ENCODE assay signal across 10 cellular contexts in the genomic region with DNA sequence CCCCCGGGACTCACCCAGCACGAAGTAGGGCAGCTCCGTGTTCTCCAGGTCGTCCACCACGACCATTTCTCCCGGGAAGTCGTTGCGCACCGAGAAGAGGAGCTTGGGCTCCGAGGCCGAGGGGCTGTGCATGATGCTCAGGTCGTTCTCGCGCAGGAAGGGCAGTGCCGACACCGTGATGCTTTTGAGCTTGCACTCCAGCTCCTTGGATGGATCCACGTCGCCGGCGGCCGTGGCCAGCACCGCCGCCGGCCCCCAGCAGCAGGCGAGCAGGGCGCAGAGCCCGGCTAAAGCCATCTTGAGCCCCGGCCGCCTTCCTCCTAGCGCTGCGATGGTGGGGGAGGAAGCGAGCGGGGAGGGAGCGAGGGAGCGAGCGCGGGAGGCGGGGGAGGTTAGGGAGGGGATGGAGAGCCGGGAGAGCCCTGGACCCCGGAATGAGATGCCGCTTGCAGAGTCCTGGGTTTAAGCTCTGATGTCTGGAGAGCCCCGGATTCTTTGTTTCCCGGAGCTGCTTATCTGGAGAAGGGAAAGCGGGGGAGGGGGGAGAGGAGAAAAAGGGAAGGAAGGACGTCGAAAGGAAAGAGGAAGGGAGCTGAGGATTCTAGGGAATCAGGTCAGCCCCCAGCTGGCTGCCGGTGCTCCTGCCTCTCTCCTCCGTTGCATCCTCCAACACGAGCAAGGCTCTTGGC. TPM values are rescaled to one million over a fixed set of nuclear protein-coding genes. Genes with fewer than 3 reads are reported as not detected.
DNase-seq lines count a peak whose midpoint lies in the region; ATAC-seq and TF ChIP-seq lines count a peak whose summit lies in the region.
"Had no signal": no experiment of that assay in that cellular context is flagged by ENCODE, and none has a peak within 500 bp of the region (broad histone marks: within the 10 kb centered on the region; RNA-seq: fewer than 3 reads in every experiment).

A gene (minus strand): TSS at position 333 of the 689 bp plus-strand sequence. CDS start 36 bp downstream, at position 297.

- DNase-seq in HFF-Myc (ENCODE audit: extremely low read depth, low read depth) (no peak), brain microvascular endothelial cell (no peak), iris pigment epithelial cell (ENCODE audit: low read depth) (peak; percentile 1), spleen (no peak), GM19240 (ENCODE audit: insufficient read length, low spot score) (no peak)
- DNase-seq in activated naive CD4-positive, alpha-beta T cell treated with anti-CD3 and anti-CD28 coated beads, Interleukin-2, amount 50 U/mL, for 16 hours: no peak
- DNase-seq: T-helper 1 cell had no signal

- intact Hi-C loops in spleen (cut with DNase I; ENCODE audit: low total_unique reads): no loop called here

- TF ChIP-seq POLR2A in spleen (IDR thresholded peaks at IDR 0.05): no peak

- 2 to 3% (median 3%) methylated on average over 33 to 49 of the region's 49 CpGs for WGBS in spleen, 5 donors

- in situ Hi-C loops in brain microvascular endothelial cell (cut with HindIII; ENCODE audit: low pct_ligation_motif_present, low sequenced_read_pairs): no loop called here

- H3K27ac ChIP-seq in brain microvascular endothelial cell (no peak within 1 kb of the TSS), spleen (no peak within 1 kb of the TSS)

- H3K4me1 ChIP-seq in spleen: peaks cover 0 to 9% (median 0%) of the 10 kb centered on the region in 6 donors

- H3K9me3 ChIP-seq in spleen: no peaks in the 10 kb centered on the region

- H3K36me3 ChIP-seq in brain microvascular endothelial cell (replicated peaks) (no peaks in the 10 kb centered on the region), spleen (no peaks in the 10 kb centered on the region)

- TF ChIP-seq CTCF in HFF-Myc (IDR thresholded peaks at IDR 0.05; ENCODE audit: low read depth, low read length, missing control alignments) (no peak), brain microvascular endothelial cell (IDR thresholded peaks at IDR 0.05; ENCODE audit: low read depth, low read length, missing control alignments) (no peak), spleen (IDR thresholded peaks at IDR 0.05 in 8 of 11, conservative IDR thresholded peaks at IDR 0.05 in 3 of 11) (no peak)

- ATAC-seq in HG03432 (IDR thresholded peaks at IDR 0.05; ENCODE audit: unreplicated experiment) (no peak), GM18907 (IDR thresholded peaks at IDR 0.05; ENCODE audit: unreplicated experiment) (no peak)

- H3K4me3 ChIP-seq in HFF-Myc (replicated peaks; ENCODE audit: low read depth, low read length) (peak within 1 kb of the TSS; percentile 18; the same call in 1 of the 2 replicates), brain microvascular endothelial cell (ENCODE audit: low read depth, low read length) (peak within 1 kb of the TSS; percentile 35), spleen (peak within 1 kb of the TSS; percentile 18 to 66 (median 31))

- peaks cover 27% of the 10 kb centered on the region for H3K27me3 ChIP-seq in brain microvascular endothelial cell (replicated peaks)
- peaks cover 0 to 62% (median 26%) of the 10 kb centered on the region in 7 donors for H3K27me3 ChIP-seq in spleen (replicated peaks in 1 of 7)

RNA-seq across cellular contexts. Expression of the gene that starts here (rescaled TPM):
- 1 to 10 TPM; 2.6 to 7.5 (median 5.6) TPM for total RNA-seq in spleen
- polyA plus RNA-seq in spleen: under 1 TPM; 0.56 to 0.64 (median 0.61) TPM
- total RNA-seq: HT-29 had no signal
